11 cellular contexts compared by ENCODE assay signal in genomic region chr12:57943438-57944080, GRCh38.
"Had no signal": no experiment of that assay in that cellular context is flagged by ENCODE, and none has a peak within 500 bp of the region (broad histone marks: within the 10 kb centered on the region; RNA-seq: fewer than 3 reads in every experiment).

No MANE protein-coding gene starts in this region.

- DNase-seq: activated naive CD4-positive, alpha-beta T cell treated with Interleukin-2 at 50 U/mL for 16 hours; adrenal gland; dorsolateral prefrontal cortex; gastrocnemius medialis; heart left ventricle; lower lobe of right lung; pancreas; stimulated activated CD4-positive, alpha-beta T cell treated with anti-CD3 and anti-CD28 coated beads, Interleukin-1b, Interleukin-23, amount 100 ng/mL, for 48 hours; thyroid gland had no signal

- H3K27me3 ChIP-seq: adrenal gland, dorsolateral prefrontal cortex, gastrocnemius medialis, heart left ventricle, pancreas, thyroid gland had no signal

- H3K27ac Mint-ChIP-seq: activated T-helper 1 cell treated with anti-CD3 and anti-CD28 coated beads, Interleukin-12 subunit alpha, Interleukin-12 subunit beta, Interleukin-2, Interleukin-4 antibody, amounts not matched to agents 30 ng/mL and 10 ng/mL and 1 ng/mL, durations not matched to agents 14 hours and 24 hours and 36 hours had no signal

- H3K9me3 Mint-ChIP-seq: activated T-helper 1 cell treated with anti-CD3 and anti-CD28 coated beads, Interleukin-12 subunit alpha, Interleukin-12 subunit beta, Interleukin-2, Interleukin-4 antibody, amounts not matched to agents 30 ng/mL and 10 ng/mL and 1 ng/mL, durations not matched to agents 14 hours and 24 hours and 36 hours had no signal

- ATAC-seq: activated CD4-positive, CD25-positive, alpha-beta regulatory T cell treated with anti-CD3 and anti-CD28 coated beads, Interleukin-2, amount 50 U/mL, for 24 hours; gastrocnemius medialis; heart left ventricle; lower lobe of right lung; pancreas had no signal

- H3K36me3 ChIP-seq: adrenal gland, lower lobe of right lung, pancreas, thyroid gland had no signal

- H3K4me3 ChIP-seq: adrenal gland, dorsolateral prefrontal cortex, gastrocnemius medialis, heart left ventricle, lower lobe of right lung, pancreas, thyroid gland had no signal

- H3K9me3 ChIP-seq: adrenal gland, gastrocnemius medialis, heart left ventricle, lower lobe of right lung, pancreas, thyroid gland had no signal
